27 cellular contexts compared by ENCODE assay signal in the genomic region with DNA sequence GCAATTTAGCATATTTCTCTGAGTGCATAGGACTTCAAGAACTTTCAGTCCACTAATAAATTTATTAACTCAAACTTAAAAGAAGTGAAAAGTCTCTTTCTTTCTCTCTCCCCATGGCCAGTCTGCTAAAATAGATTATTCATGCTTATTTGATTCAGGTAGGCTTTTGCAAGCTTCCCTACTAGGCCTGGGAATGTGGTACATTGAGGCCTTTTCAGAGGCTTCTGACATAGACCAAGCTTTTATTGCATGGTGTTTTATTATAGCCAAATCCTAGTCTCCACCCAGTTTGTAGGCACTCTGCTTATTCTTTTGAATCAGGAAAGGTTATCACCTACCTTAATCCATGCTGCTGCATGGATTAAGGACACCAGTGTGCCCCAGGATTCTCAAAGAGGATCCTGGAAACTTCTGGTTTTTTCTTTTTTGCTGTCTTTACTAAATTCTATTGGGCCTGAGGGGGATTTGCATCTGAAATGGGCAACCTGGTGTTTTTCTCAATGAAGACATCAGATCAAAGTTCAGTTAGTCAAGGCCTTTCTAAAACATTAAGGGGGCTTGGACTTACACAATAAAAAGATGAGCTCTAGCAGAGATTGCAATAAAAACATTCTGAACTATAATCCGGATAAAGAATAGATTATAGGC.
"Had no signal": no experiment of that assay in that cellular context is flagged by ENCODE, and none has a peak within 500 bp of the region (broad histone marks: within the 10 kb centered on the region; RNA-seq: fewer than 3 reads in every experiment).

No MANE protein-coding gene starts in this region.

- DNase-seq: activated CD4-positive, alpha-beta T cell treated with anti-CD3 and anti-CD28 coated beads for 36 hours; activated CD4-positive, CD25-positive, alpha-beta regulatory T cell; activated effector memory CD4-positive, alpha-beta T cell treated with Interleukin-2 at 50 U/mL for 16 hours; activated naive CD4-positive, alpha-beta T cell treated with Interleukin-2 at 50 U/mL for 16 hours; anterior cingulate cortex; dorsolateral prefrontal cortex; effector memory CD8-positive, alpha-beta T cell; head of caudate nucleus; hippocampal formation; islet precursor cell; left ventricle myocardium inferior; mucosa of descending colon; ovary; stimulated activated CD4-positive, alpha-beta T cell treated with anti-CD3 and anti-CD28 coated beads, Interleukin-4, amount 100 ng/mL, for 4 hours; stimulated activated CD8-positive, alpha-beta memory T cell treated with anti-CD3 and anti-CD28 coated beads, Interleukin-4, amount 100 ng/mL, for 48 hours; stomach; T-helper 2 cell; thyroid gland; upper lobe of left lung had no signal

- ATAC-seq: activated CD4-positive, alpha-beta T cell treated with anti-CD3 and anti-CD28 coated beads for 36 hours; effector memory CD8-positive, alpha-beta T cell; mucosa of descending colon; natural killer cell treated with Interleukin-12 subunit alpha and Interleukin-12 subunit beta and Interleukin-15 and Interleukin-18, amount 100 ng/mL, for 72 hours; sciatic nerve; stimulated activated memory B cell treated with anti-CD40 and anti-IgM and Interleukin-4, amounts not matched to agents 10 μg/mL and 1 μg/mL and 100 μg/mL, for 72 hours had no signal

- H3K9me3 Mint-ChIP-seq: effector memory CD8-positive, alpha-beta T cell; natural killer cell treated with Interleukin-12 subunit alpha and Interleukin-12 subunit beta and Interleukin-15 and Interleukin-18, amount 100 ng/mL, for 72 hours had no signal

- H3K36me3 ChIP-seq: ovary, thyroid gland, upper lobe of left lung, vagina had no signal

- H3K4me1 Mint-ChIP-seq: activated CD4-positive, alpha-beta T cell treated with anti-CD3 and anti-CD28 coated beads for 36 hours; stimulated activated memory B cell treated with anti-CD40 and anti-IgM and Interleukin-4, amounts not matched to agents 10 μg/mL and 1 μg/mL and 100 μg/mL, for 72 hours had no signal

- H3K4me3 Mint-ChIP-seq: activated CD4-positive, alpha-beta T cell treated with anti-CD3 and anti-CD28 coated beads for 36 hours; activated naive CD8-positive, alpha-beta T cell; effector memory CD8-positive, alpha-beta T cell; natural killer cell treated with Interleukin-12 subunit alpha and Interleukin-12 subunit beta and Interleukin-15 and Interleukin-18, amount 100 ng/mL, for 72 hours; stimulated activated memory B cell treated with anti-CD40 and anti-IgM and Interleukin-4, amounts not matched to agents 10 μg/mL and 1 μg/mL and 100 μg/mL, for 72 hours had no signal

- H3K9me3 ChIP-seq: left ventricle myocardium inferior, mucosa of descending colon, ovary, stomach, thyroid gland, upper lobe of left lung, vagina had no signal

- H3K4me1 ChIP-seq: left ventricle myocardium inferior, stomach, thyroid gland, upper lobe of left lung, vagina had no signal

- H3K27me3 Mint-ChIP-seq: activated CD4-positive, alpha-beta T cell treated with anti-CD3 and anti-CD28 coated beads for 36 hours; activated naive CD8-positive, alpha-beta T cell; effector memory CD8-positive, alpha-beta T cell; natural killer cell treated with Interleukin-12 subunit alpha and Interleukin-12 subunit beta and Interleukin-15 and Interleukin-18, amount 100 ng/mL, for 72 hours; progenitor cell of endocrine pancreas; stimulated activated memory B cell treated with anti-CD40 and anti-IgM and Interleukin-4, amounts not matched to agents 10 μg/mL and 1 μg/mL and 100 μg/mL, for 72 hours had no signal

- H3K27ac ChIP-seq: dorsolateral prefrontal cortex, left ventricle myocardium inferior, ovary, skin epidermis, stomach, thyroid gland, upper lobe of left lung, vagina had no signal

- H3K4me3 ChIP-seq: dorsolateral prefrontal cortex, left ventricle myocardium inferior, lung, mucosa of descending colon, ovary, skin epidermis, stomach, thyroid gland, upper lobe of left lung, vagina had no signal

- H3K27me3 ChIP-seq: dorsolateral prefrontal cortex, ovary, stomach, thyroid gland, upper lobe of left lung, vagina had no signal

- H3K27ac Mint-ChIP-seq: activated CD4-positive, alpha-beta T cell treated with anti-CD3 and anti-CD28 coated beads for 36 hours; activated naive CD8-positive, alpha-beta T cell; effector memory CD8-positive, alpha-beta T cell; natural killer cell treated with Interleukin-12 subunit alpha and Interleukin-12 subunit beta and Interleukin-15 and Interleukin-18, amount 100 ng/mL, for 72 hours; progenitor cell of endocrine pancreas; stimulated activated memory B cell treated with anti-CD40 and anti-IgM and Interleukin-4, amounts not matched to agents 10 μg/mL and 1 μg/mL and 100 μg/mL, for 72 hours had no signal
